ENCODE assay signal across 10 cellular contexts in the genomic region with DNA sequence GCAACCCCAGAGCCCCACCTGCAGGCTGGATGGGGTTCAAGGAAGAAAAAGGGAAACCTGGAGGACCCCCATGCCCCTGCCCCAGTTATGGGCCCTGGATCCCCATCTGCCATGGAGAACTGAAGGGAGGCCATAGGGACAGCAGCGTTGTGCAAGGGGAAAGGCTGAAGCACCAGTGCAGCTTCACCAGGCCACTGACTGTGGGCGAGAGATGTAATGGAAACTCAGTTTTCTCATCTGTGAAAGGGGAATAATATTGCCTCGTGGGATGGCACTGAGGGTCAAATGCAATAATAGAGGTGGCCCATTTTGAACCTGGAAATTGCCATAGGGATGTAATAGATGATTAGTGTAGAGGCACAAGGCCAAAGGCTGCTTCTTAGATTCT. TPM values are rescaled to one million over a fixed set of nuclear protein-coding genes. Genes with fewer than 3 reads are reported as not detected.
DNase-seq lines count a peak whose midpoint lies in the region; ATAC-seq and TF ChIP-seq lines count a peak whose summit lies in the region.
"Had no signal": no experiment of that assay in that cellular context is flagged by ENCODE, and none has a peak within 500 bp of the region (broad histone marks: within the 10 kb centered on the region; RNA-seq: fewer than 3 reads in every experiment).

No MANE protein-coding gene starts in this region.

- intact Hi-C loops in left colon (cut with DNase I, micrococcal nuclease), result no loop called here
- intact Hi-C loops in aorta (cut with DNase I), result no loop called here

- peak overlapping the region; percentile 8; the same call in 1 of the 2 replicates for H3K9ac ChIP-seq in ES-I3 (ENCODE audit: low read depth, low read length)
- no peak overlapping the region for H3K9ac ChIP-seq in parathyroid adenoma

- H3K9me3 ChIP-seq in ES-I3 (ENCODE audit: control insufficient read depth, insufficient read depth, low read length) (no peaks in the 10 kb centered on the region), parathyroid adenoma (ENCODE audit: control insufficient read depth, low read length) (no peaks in the 10 kb centered on the region), aorta (ENCODE audit: control insufficient read depth, low read length) (no peaks in the 10 kb centered on the region)
- H3K9me3 ChIP-seq: pancreas had no signal

- no peak for TF ChIP-seq CTCF in parathyroid adenoma (IDR thresholded peaks at IDR 0.05)

- H3K4me3 ChIP-seq in parathyroid adenoma (ENCODE audit: low read depth, low read length), result no peak overlapping the region
- H3K4me3 ChIP-seq in aorta (ENCODE audit: low read length in 2 of 2), result no peak overlapping the region

- DNase-seq in left colon, result no peak
- DNase-seq in SIG-M5 (lab: John Stamatoyannopoulos, UW), result no peak
- no peak for DNase-seq in aorta
- DNase-seq in kidney glomerular epithelial cell (lab: John Stamatoyannopoulos, UW), result no peak
- DNase-seq: NCI-H748 treated with DMSO at 0.1 percent for 48 hours had no signal

- H3K4me1 ChIP-seq in ES-I3 (ENCODE audit: insufficient read depth, low read length) (peaks cover 44% of the 10 kb centered on the region), parathyroid adenoma (no peaks in the 10 kb centered on the region), aorta (ENCODE audit: control insufficient read depth in 1 of 2, insufficient read depth in 2 of 2, low read length in 2 of 2) (no peaks in the 10 kb centered on the region)
- H3K4me1 ChIP-seq: pancreas had no signal

- no peaks in the 10 kb centered on the region for H3K36me3 ChIP-seq in ES-I3 (ENCODE audit: insufficient read depth, low read length)
- no peaks in the 10 kb centered on the region for H3K36me3 ChIP-seq in parathyroid adenoma (ENCODE audit: control insufficient read depth, insufficient read depth, low read length)
- no peaks in the 10 kb centered on the region for H3K36me3 ChIP-seq in aorta (ENCODE audit: control insufficient read depth in 1 of 2, insufficient read depth in 2 of 2, low read length in 1 of 2)
- H3K36me3 ChIP-seq: pancreas had no signal

- H3K27me3 ChIP-seq in parathyroid adenoma (ENCODE audit: control insufficient read depth, insufficient read depth, low read length) (no peaks in the 10 kb centered on the region), aorta (ENCODE audit: control insufficient read depth in 1 of 2, insufficient read depth in 2 of 2, low read length in 1 of 2) (no peaks in the 10 kb centered on the region)
- H3K27me3 ChIP-seq: pancreas had no signal

- ATAC-seq in HG03439 (IDR thresholded peaks at IDR 0.05; ENCODE audit: unreplicated experiment), result peak; percentile 0
- no peak for ATAC-seq in left colon
- no peak for ATAC-seq in aorta (ENCODE audit: low FRiP score)

- peak overlapping the region; percentile 41 for H3K27ac ChIP-seq in cingulate gyrus (ENCODE audit: low read depth, low read length)
- peak overlapping the region; percentile 32 for H3K27ac ChIP-seq in parathyroid adenoma
- no peak overlapping the region for H3K27ac ChIP-seq in aorta (ENCODE audit: low read depth in 1 of 2, low read length in 2 of 2)

- H2AFZ ChIP-seq in parathyroid adenoma, result no peak overlapping the region

- no peak overlapping the region for H3K4me2 ChIP-seq in parathyroid adenoma (ENCODE audit: low read length)

- no peaks in the 10 kb centered on the region for H3K79me2 ChIP-seq in parathyroid adenoma

- WGBS in aorta, 2 donors, result 85 to 86% methylated on average over 3 of the region's 3 CpGs

RNA-seq across cellular contexts. Expression of gene TSPOAP1, which starts 9.9 kb away (rescaled TPM):
- total RNA-seq in left colon, result 1 to 10 TPM; 6.1 to 7.9 TPM
- total RNA-seq in aorta, result 10 to 100 TPM in 1 of 2 donors, 1 to 10 TPM in 1; 9.0 to 21.0 TPM
- polyA plus RNA-seq in aorta, result 10 to 100 TPM in 1 of 2 donors, 1 to 10 TPM in 1; 4.3 to 46.7 TPM

RNA-seq across cellular contexts. Expression of gene SUPT4H1, which starts 13.6 kb away (rescaled TPM):
- total RNA-seq in left colon (10 to 100 TPM; 58.1 to 63.0 TPM), aorta (10 to 100 TPM; 38.4 to 56.3 TPM)
- 10 to 100 TPM; 69.1 to 78.2 TPM for polyA plus RNA-seq in aorta

RNA-seq across cellular contexts. Expression of gene MPO, which starts 57.7 kb away (rescaled TPM):
- total RNA-seq in left colon (under 1 TPM in 1 of 2 donors, not detected in 1; 0.45 TPM), aorta (under 1 TPM; 0.26 to 0.63 TPM)
- polyA plus RNA-seq in aorta, result under 1 TPM; 0.18 to 0.38 TPM

Comparison
In these comparisons a context has a peak if more than half of its experiments do, and no peak if none do; other contexts are left out.
1. H3K27ac ChIP-seq: peak in cingulate gyrus (single experiment) and parathyroid adenoma (single experiment); none in aorta (0 of 2).